16 cellular contexts compared by ENCODE assay signal in genomic region chr17:53630115-53630514, GRCh38.
DNase-seq lines count a peak whose midpoint lies in the region; ATAC-seq and TF ChIP-seq lines count a peak whose summit lies in the region.
"Had no signal": no experiment of that assay in that cellular context is flagged by ENCODE, and none has a peak within 500 bp of the region (broad histone marks: within the 10 kb centered on the region; RNA-seq: fewer than 3 reads in every experiment).

No MANE protein-coding gene starts in this region.

- in situ Hi-C loops in GM23248 (cut with MboI), result no loop called here

- peaks cover 31% of the 10 kb centered on the region for H3F3A ChIP-seq in GM23248 (ENCODE audit: insufficient read depth)

- no peaks in the 10 kb centered on the region for H3K79me2 ChIP-seq in GM23248 (ENCODE audit: insufficient read depth)

- WGBS in GM23248 (ENCODE audit: low coverage in 1 of 2, low lambda C conversion rate in 2 of 2, missing lambda C conversion rate in 2 of 2), 2 experiments, result 38 to 46% methylated on average over 3 of the region's 3 CpGs
- 49% methylated on average over 3 of the region's 3 CpGs for WGBS in ectodermal cell, 2 experiments

- no peak overlapping the region for H3K27ac Mint-ChIP-seq in glutamatergic neuron (ENCODE audit: unreplicated experiment)
- H3K27ac Mint-ChIP-seq: CD14-positive monocyte; CD8-positive, alpha-beta T cell; IgD-negative memory B cell had no signal

- no peak for DNase-seq in GM23248
- DNase-seq in glutamatergic neuron, result no peak
- no peak for DNase-seq in COR-L47 (lab: John Stamatoyannopoulos, UW)
- DNase-seq: Caco-2; CD8-positive, alpha-beta T cell; GF-D8 had no signal

- H3K9me3 ChIP-seq in GM23248 (ENCODE audit: low read depth) (no peaks in the 10 kb centered on the region), HUES48 (ENCODE audit: control insufficient read depth, insufficient read depth, low read length) (no peaks in the 10 kb centered on the region), ectodermal cell (ENCODE audit: control insufficient read depth, low read length) (no peaks in the 10 kb centered on the region), iPS-20b (ENCODE audit: insufficient read depth, low read depth, low read length) (no peaks in the 10 kb centered on the region)
- H3K9me3 ChIP-seq: Caco-2, HAP-1 had no signal

- H3K27ac ChIP-seq in GM23248 (no peak overlapping the region), HUES48 (ENCODE audit: low read depth, low read length) (peak overlapping the region; percentile 53), ectodermal cell (ENCODE audit: insufficient read depth, low read depth, low read length, poor library complexity, severe bottlenecking) (peak overlapping the region; percentile 63), iPS-20b (ENCODE audit: low read length) (peak overlapping the region; percentile 32)
- H3K27ac ChIP-seq: 22Rv1, KMS-11 had no signal

- no peaks in the 10 kb centered on the region for H3K36me3 Mint-ChIP-seq in glutamatergic neuron (ENCODE audit: unreplicated experiment)
- H3K36me3 Mint-ChIP-seq: CD14-positive monocyte; CD8-positive, alpha-beta T cell; IgD-negative memory B cell had no signal

- no peak overlapping the region for H3K4me3 ChIP-seq in GM23248
- H3K4me3 ChIP-seq in HUES48 (ENCODE audit: low read depth, low read length), result no peak overlapping the region
- no peak overlapping the region for H3K4me3 ChIP-seq in ectodermal cell (ENCODE audit: insufficient read depth, low read depth, low read length)
- H3K4me3 ChIP-seq in iPS-20b (ENCODE audit: low read length), result peak overlapping the region; percentile 20; the same call in 1 of the 2 replicates
- H3K4me3 ChIP-seq: HAP-1 had no signal

- H3K4me1 ChIP-seq in GM23248 (ENCODE audit: insufficient read depth), result peaks cover 39% of the 10 kb centered on the region
- H3K4me1 ChIP-seq in HUES48 (ENCODE audit: control insufficient read depth, insufficient read depth, low read length), result peaks cover 42% of the 10 kb centered on the region
- peaks cover 11% of the 10 kb centered on the region for H3K4me1 ChIP-seq in ectodermal cell (ENCODE audit: control insufficient read depth, insufficient read depth, low read length)
- peaks cover 36% of the 10 kb centered on the region for H3K4me1 ChIP-seq in iPS-20b (ENCODE audit: insufficient read depth, low read length)
- H3K4me1 ChIP-seq: Caco-2 had no signal

- H3K9ac ChIP-seq in GM23248, result no peak overlapping the region
- H3K9ac ChIP-seq in HUES48 (ENCODE audit: low read depth, low read length), result no peak overlapping the region
- H3K9ac ChIP-seq in iPS-20b (ENCODE audit: low read depth, low read length), result peak overlapping the region; percentile 57; the same call in 1 of the 2 replicates
- H3K9ac ChIP-seq: KMS-11 had no signal

- H3K27me3 Mint-ChIP-seq in glutamatergic neuron (ENCODE audit: unreplicated experiment), result no peaks in the 10 kb centered on the region
- H3K27me3 Mint-ChIP-seq: IgD-negative memory B cell had no signal

- TF ChIP-seq CTCF in glutamatergic neuron (IDR thresholded peaks at IDR 0.05; ENCODE audit: partially characterized antibody, unreplicated experiment), result no peak

- H3K27me3 ChIP-seq in GM23248 (replicated peaks; ENCODE audit: insufficient read depth) (no peaks in the 10 kb centered on the region), HUES48 (ENCODE audit: control insufficient read depth, insufficient read depth, low read length) (no peaks in the 10 kb centered on the region), ectodermal cell (ENCODE audit: control insufficient read depth, insufficient read depth, low read length, poor library complexity, severe bottlenecking) (no peaks in the 10 kb centered on the region), iPS-20b (ENCODE audit: insufficient read depth, low read length) (no peaks in the 10 kb centered on the region)

- ATAC-seq in HG03097 (IDR thresholded peaks at IDR 0.05; ENCODE audit: low FRiP score, unreplicated experiment) (no peak), HG02852 (IDR thresholded peaks at IDR 0.05; ENCODE audit: unreplicated experiment) (no peak)
- ATAC-seq: CD8-positive, alpha-beta T cell had no signal

- H3K9me3 Mint-ChIP-seq in glutamatergic neuron (ENCODE audit: unreplicated experiment), result peaks cover 1% of the 10 kb centered on the region

- no peaks in the 10 kb centered on the region for H3K36me3 ChIP-seq in GM23248 (ENCODE audit: low read depth)
- H3K36me3 ChIP-seq in HUES48 (ENCODE audit: control insufficient read depth, insufficient read depth, low read length), result no peaks in the 10 kb centered on the region
- no peaks in the 10 kb centered on the region for H3K36me3 ChIP-seq in ectodermal cell (ENCODE audit: control insufficient read depth, insufficient read depth, low read length)
- H3K36me3 ChIP-seq in iPS-20b (ENCODE audit: insufficient read depth, low read depth, low read length), result no peaks in the 10 kb centered on the region
- H3K36me3 ChIP-seq: HAP-1 had no signal

- H3K9me2 ChIP-seq in GM23248 (ENCODE audit: insufficient read depth), result no peaks in the 10 kb centered on the region

- H3K4me1 Mint-ChIP-seq in glutamatergic neuron (ENCODE audit: low read depth, unreplicated experiment), result peaks cover 18% of the 10 kb centered on the region
- H3K4me1 Mint-ChIP-seq: CD14-positive monocyte, IgD-negative memory B cell had no signal

- no peak overlapping the region for H3K4me2 ChIP-seq in GM23248 (ENCODE audit: unreplicated experiment)
- H3K4me2 ChIP-seq: KMS-11 had no signal

- no peak overlapping the region for H3K4me3 Mint-ChIP-seq in glutamatergic neuron (ENCODE audit: unreplicated experiment)
- H3K4me3 Mint-ChIP-seq: CD14-positive monocyte; CD8-positive, alpha-beta T cell; IgD-negative memory B cell had no signal

- H4K20me1 ChIP-seq in GM23248 (ENCODE audit: insufficient read depth), result no peaks in the 10 kb centered on the region

- 0 out of 2 replicates have a peak overlapping the region, but pooled peaks have one; percentile 15 for H2AFZ ChIP-seq in GM23248
